8 cellular contexts compared by ENCODE assay signal in genomic region chr12:54357802-54358619, GRCh38. TPM values are rescaled to one million over a fixed set of nuclear protein-coding genes. Genes with fewer than 3 reads are reported as not detected.
DNase-seq lines count a peak whose midpoint lies in the region; ATAC-seq, FAIRE-seq and TF ChIP-seq lines count a peak whose summit lies in the region.

No MANE protein-coding gene starts in this region.

- H3K9me3 ChIP-seq in CD8-positive, alpha-beta T cell (ENCODE audit: low read length): no peaks in the 10 kb centered on the region
- no peaks in the 10 kb centered on the region for H3K9me3 ChIP-seq in HEK293 (ENCODE audit: control insufficient read depth, insufficient read depth, low read depth, low read length)
- no peaks in the 10 kb centered on the region for H3K9me3 ChIP-seq in Peyer's patch
- H3K9me3 ChIP-seq in mucosa of descending colon: no peaks in the 10 kb centered on the region

- no peak overlapping the region for H3K4me3 Mint-ChIP-seq in CD8-positive, alpha-beta T cell

- no peak for TF ChIP-seq POLR2A in Peyer's patch (IDR thresholded peaks at IDR 0.05)

- peaks cover 6% of the 10 kb centered on the region for H3K4me1 Mint-ChIP-seq in CD8-positive, alpha-beta T cell (ENCODE audit: low read depth)

- peaks cover 15% of the 10 kb centered on the region for H3K4me1 ChIP-seq in CD8-positive, alpha-beta T cell (ENCODE audit: insufficient read depth, low read length)
- H3K4me1 ChIP-seq in HEK293 (ENCODE audit: control insufficient read depth, insufficient read depth, low read length) (peaks cover 18% of the 10 kb centered on the region), Peyer's patch (peaks cover 0 to 18% (median 0%) of the 10 kb centered on the region in 4 donors), mucosa of descending colon (ENCODE audit: low read depth) (no peaks in the 10 kb centered on the region)

- no peaks in the 10 kb centered on the region for H3K36me3 Mint-ChIP-seq in CD8-positive, alpha-beta T cell

- peak overlapping the region; percentile 97 for H3K4me3 ChIP-seq in CD8-positive, alpha-beta T cell (ENCODE audit: low read depth, low read length)
- H3K4me3 ChIP-seq in HEK293 (ENCODE audit: low read depth, low read length): no peak overlapping the region
- H3K4me3 ChIP-seq in Peyer's patch: peak overlapping the region; percentile 47 to 65 (median 57)
- H3K4me3 ChIP-seq in bronchial epithelial cell (ENCODE audit: low read depth, low read length): peak overlapping the region; percentile 63
- no peak overlapping the region for H3K4me3 ChIP-seq in mucosa of descending colon

- TF ChIP-seq CTCF in CD8-positive, alpha-beta T cell (IDR thresholded peaks at IDR 0.05): no peak
- TF ChIP-seq CTCF in HEK293 (tag by site-specific recombination; IDR thresholded peaks at IDR 0.05): no peak
- no peak for TF ChIP-seq CTCF in Peyer's patch (IDR thresholded peaks at IDR 0.05)
- TF ChIP-seq CTCF in bronchial epithelial cell (IDR thresholded peaks at IDR 0.05; ENCODE audit: insufficient read depth, low read length, severe bottlenecking): no peak
- TF ChIP-seq CTCF in mucosa of descending colon (IDR thresholded peaks at IDR 0.05): no peak

- H3K27me3 Mint-ChIP-seq in CD8-positive, alpha-beta T cell (ENCODE audit: low read depth): no peaks in the 10 kb centered on the region

- CTCF ChIA-PET in CD8-positive, alpha-beta T cell (lab: Charles Lee): interaction anchor here (0.9 to 7.7 kb wide), 12 partner anchors 10 to 114 kb away, joined by 3 to 59 read pairs (median 7); partner anchors contain the start of gene COPZ1
- CTCF ChIA-PET in HEK293 (lab: Yijun Ruan, JAX): interaction anchor here (0.7 to 8.8 kb wide), 16 partner anchors 10 to 352 kb away, joined by 3 to 137 read pairs (median 8); partner anchors contain the start of genes COPZ1 and NFE2

- no peak for FAIRE-seq in bronchial epithelial cell (lab: Jason Lieb, UNC)

- H3K27ac ChIP-seq in CD8-positive, alpha-beta T cell (ENCODE audit: low read depth, low read length): peak overlapping the region; percentile 60
- H3K27ac ChIP-seq in HEK293 (ENCODE audit: extremely low read depth, low read depth, low read length): peak overlapping the region; percentile 80; the same call in 1 of the 2 replicates
- H3K27ac ChIP-seq in Peyer's patch: peak overlapping the region; percentile 62 to 77 (median 73)

- H3K9me3 Mint-ChIP-seq in CD8-positive, alpha-beta T cell: no peaks in the 10 kb centered on the region

- H3K27ac Mint-ChIP-seq in CD8-positive, alpha-beta T cell: no peak overlapping the region

- intact Hi-C loops in CD8-positive, alpha-beta T cell (cut with DNase I, micrococcal nuclease): loop anchor here in 1 of 2 experiments (2.0 to 5.0 kb wide), 2 partner anchors 21 to 1351 kb away; partner anchors contain the start of gene EIF4B
- intact Hi-C loops in mucosa of descending colon (cut with DNase I, micrococcal nuclease): no loop called here

- no peaks in the 10 kb centered on the region for H3K27me3 ChIP-seq in CD8-positive, alpha-beta T cell (ENCODE audit: insufficient read depth, low read length)
- H3K27me3 ChIP-seq in Peyer's patch (no peaks in the 10 kb centered on the region), bronchial epithelial cell (ENCODE audit: control insufficient read depth, insufficient read depth, low read length) (no peaks in the 10 kb centered on the region)

- POLR2A ChIA-PET in CD8-positive, alpha-beta T cell (lab: Charles Lee): interaction anchor here (0.6 to 2.3 kb wide), 8 partner anchors 14 to 116 kb away, joined by 3 to 33 read pairs (median 4); partner anchors contain the start of genes CBX5, COPZ1 and HNRNPA1
- POLR2A ChIA-PET in HEK293 (lab: Yijun Ruan, JAX): interaction anchor here (0.6 to 4.1 kb wide), 9 partner anchors 13 to 78 kb away, joined by 3 to 32 read pairs (median 6); partner anchors contain the start of genes CBX5, COPZ1 and HNRNPA1

- DNase-seq in CD8-positive, alpha-beta T cell: peak in 5 of 7 experiments; percentile 28 to 60 (median 39)
- peak in 1 of 3 donors; percentile 33 for DNase-seq in Peyer's patch
- peak; percentile 29 for DNase-seq in bronchial epithelial cell (ENCODE audit: low read depth)
- no peak for DNase-seq in mucosa of descending colon
- DNase-seq in NCI-H1048 (lab: John Stamatoyannopoulos, UW): no peak
- DNase-seq in mucosa of gallbladder (ENCODE audit: low spot score): no peak

- no peaks in the 10 kb centered on the region for H3K36me3 ChIP-seq in CD8-positive, alpha-beta T cell (ENCODE audit: insufficient read depth, low read length)
- no peaks in the 10 kb centered on the region for H3K36me3 ChIP-seq in HEK293 (ENCODE audit: control insufficient read depth in 2 of 2, insufficient read depth in 1 of 2, low read length in 2 of 2)
- no peaks in the 10 kb centered on the region for H3K36me3 ChIP-seq in Peyer's patch
- no peaks in the 10 kb centered on the region for H3K36me3 ChIP-seq in bronchial epithelial cell (ENCODE audit: control insufficient read depth, insufficient read depth, low read length)
- H3K36me3 ChIP-seq in mucosa of descending colon (ENCODE audit: low read depth): no peaks in the 10 kb centered on the region

- no peak for ATAC-seq in CD8-positive, alpha-beta T cell
- ATAC-seq in mucosa of descending colon (peak; percentile 4), esophagus mucosa (no peak)

TF ChIP-seq in HEK293, 187 proteins besides CTCF, POLR2A, EP300 and RAD21 (continues in another document):
- peak; percentile 81 for TF ChIP-seq GLIS1 (tag by site-specific recombination; IDR thresholded peaks at IDR 0.05)
- peak; percentile 68; the same call in 1 of the 2 replicates for TF ChIP-seq ZNF394 (tag by site-specific recombination; IDR thresholded peaks at IDR 0.05; ENCODE audit: borderline replicate concordance)
- 0 out of 2 replicates have a peak, but pooled peaks have one; percentile 8 for TF ChIP-seq ZFHX2 (tag by site-specific recombination; conservative IDR thresholded peaks at IDR 0.05)
- no peak for TF ChIP-seq ZNF426 (tag by site-specific recombination; IDR thresholded peaks at IDR 0.05)
- TF ChIP-seq KLF8 (tag by site-specific recombination; IDR thresholded peaks at IDR 0.05): 0 out of 2 replicates have a peak, but pooled peaks have one; percentile 24
- TF ChIP-seq ZBTB8A (tag by site-specific recombination; IDR thresholded peaks at IDR 0.05): 0 out of 2 replicates have a peak, but pooled peaks have one; percentile 11
- TF ChIP-seq ZNF600 (tag by site-specific recombination; IDR thresholded peaks at IDR 0.05): 0 out of 2 replicates have a peak, but pooled peaks have one; percentile 7
- peak; percentile 67 for TF ChIP-seq SP2 (tag by site-specific recombination; IDR thresholded peaks at IDR 0.05)
- TF ChIP-seq ZNF561 (tag by site-specific recombination; IDR thresholded peaks at IDR 0.05; ENCODE audit: borderline replicate concordance): peak; percentile 91
- TF ChIP-seq ZNF280C (tag by site-specific recombination; IDR thresholded peaks at IDR 0.05): no peak
- 0 out of 2 replicates have a peak, but pooled peaks have one; percentile 20 for TF ChIP-seq ZNF2 (tag by site-specific recombination; IDR thresholded peaks at IDR 0.05)
- TF ChIP-seq ZNF596 (tag by site-specific recombination; IDR thresholded peaks at IDR 0.05): peak; percentile 62; the same call in 1 of the 2 replicates
- TF ChIP-seq ZFP69B (tag by site-specific recombination; IDR thresholded peaks at IDR 0.05): 0 out of 2 replicates have a peak, but pooled peaks have one; percentile 44
- TF ChIP-seq SP7 (tag by site-specific recombination; IDR thresholded peaks at IDR 0.05): no peak
- TF ChIP-seq WT1 (tag by site-specific recombination; IDR thresholded peaks at IDR 0.05): peak; percentile 96
- peak; percentile 35 for TF ChIP-seq SP3 (tag by site-specific recombination; IDR thresholded peaks at IDR 0.05)
- no peak for TF ChIP-seq ZNF792 (tag by site-specific recombination; IDR thresholded peaks at IDR 0.05)

RNA-seq across cellular contexts. Expression of gene GPR84, which starts 6.3 kb away (rescaled TPM):
- not detected for total RNA-seq in CD8-positive, alpha-beta T cell
- total RNA-seq in Peyer's patch (not detected), bronchial epithelial cell (0.13 TPM in 1 of 2 replicates, not detected in the other), mucosa of descending colon (1 to 10 TPM in 1 of 3 donors, under 1 TPM in 1, not detected in 1; 0.60 to 1.7 TPM), esophagus mucosa (0.16 TPM), mucosa of gallbladder (1.8 TPM)

RNA-seq across cellular contexts. Expression of gene ZNF385A, which starts 26.5 kb away (rescaled TPM):
- total RNA-seq in CD8-positive, alpha-beta T cell: 1 to 10 TPM; 2.1 TPM
- total RNA-seq in Peyer's patch (10 to 100 TPM in 2 of 4 donors, 1 to 10 TPM in 2; 7.3 to 28.1 (median 9.7) TPM), bronchial epithelial cell (5.3 and 7.6 TPM in 2 replicates), mucosa of descending colon (10 to 100 TPM in 2 of 3 donors, 1 to 10 TPM in 1; 3.5 to 15.0 (median 10.4) TPM), esophagus mucosa (52.2 TPM), mucosa of gallbladder (11.4 TPM)

RNA-seq across cellular contexts. Expression of gene COPZ1, which starts 33.1 kb away (rescaled TPM):
- total RNA-seq in CD8-positive, alpha-beta T cell: 10 to 100 TPM; 24.1 to 25.2 TPM
- 10 to 100 TPM; 42.4 to 66.9 (median 54.2) TPM for total RNA-seq in Peyer's patch
- total RNA-seq in bronchial epithelial cell: 89.5 and 118 TPM in 2 replicates
- 100 to 1,000 TPM in 2 of 3 donors, 10 to 100 TPM in 1; 84.0 to 115 (median 104) TPM for total RNA-seq in mucosa of descending colon
- 111 TPM for total RNA-seq in esophagus mucosa
- 138 TPM for total RNA-seq in mucosa of gallbladder

RNA-seq across cellular contexts. Expression of gene NFE2, which starts 57.2 kb away (rescaled TPM):
- not detected for total RNA-seq in CD8-positive, alpha-beta T cell
- total RNA-seq in Peyer's patch: not detected
- total RNA-seq in bronchial epithelial cell: not detected in 2 replicates
- under 1 TPM in 2 of 3 donors, not detected in 1; 0.25 to 0.31 TPM for total RNA-seq in mucosa of descending colon
- total RNA-seq in esophagus mucosa: not detected
- total RNA-seq in mucosa of gallbladder: 0.58 TPM

Comparison
In these comparisons a context has a peak if more than half of its experiments do, and no peak if none do; other contexts are left out.
1. DNase-seq: peak in CD8-positive, alpha-beta T cell (5 of 7) and bronchial epithelial cell (single experiment); none in mucosa of descending colon (0 of 3), NCI-H1048 (single experiment) and mucosa of gallbladder (single experiment).
2. H3K4me3 ChIP-seq: peak in CD8-positive, alpha-beta T cell (single experiment), Peyer's patch (4 of 4) and bronchial epithelial cell (single experiment); none in HEK293 (single experiment) and mucosa of descending colon (single experiment).
3. Peak in every context shown above with its lines, with median percentiles within 50 percentile points of each other: H3K27ac ChIP-seq.